ENCODE assay signal across 21 cellular contexts in genomic region chr2:57880967-57881366, GRCh38.
DNase-seq lines count a peak whose midpoint lies in the region; TF ChIP-seq lines count a peak whose summit lies in the region.
"Had no signal": no experiment of that assay in that cellular context is flagged by ENCODE, and none has a peak within 500 bp of the region (broad histone marks: within the 10 kb centered on the region; RNA-seq: fewer than 3 reads in every experiment).

No MANE protein-coding gene starts in this region.

- H3K36me3 ChIP-seq in adipocyte (ENCODE audit: control insufficient read depth, insufficient read depth, low read length, severe bottlenecking) (no peaks in the 10 kb centered on the region), uterus (no peaks in the 10 kb centered on the region), esophagus squamous epithelium (no peaks in the 10 kb centered on the region)
- H3K36me3 ChIP-seq: ascending aorta had no signal

- H3K4me3 ChIP-seq in adipocyte (ENCODE audit: low read length) (peak overlapping the region; percentile 72), uterus (no peak overlapping the region), esophagus squamous epithelium (no peak overlapping the region)
- H3K4me3 ChIP-seq: ascending aorta had no signal

- intact Hi-C loops in uterus (cut with DNase I; ENCODE audit: low total_unique reads) (no loop called here), esophagus squamous epithelium (cut with DNase I) (no loop called here)

- H3K4me1 ChIP-seq in adipocyte (ENCODE audit: control insufficient read depth, insufficient read depth, low read length) (peaks cover 72% of the 10 kb centered on the region), uterus (peaks cover 0 to 3% of the 10 kb centered on the region in 2 donors), esophagus squamous epithelium (no peaks in the 10 kb centered on the region)
- H3K4me1 ChIP-seq: ascending aorta had no signal

- peak; percentile 27 for DNase-seq in NCI-H2196 (lab: John Stamatoyannopoulos, UW; ENCODE audit: unreplicated experiment)
- DNase-seq in NCI-H2196 treated with DMSO at 0.1 percent for 48 hours (lab: John Stamatoyannopoulos, UW; ENCODE audit: unreplicated experiment), result no peak
- DNase-seq in NCI-H2081 treated with DMSO at 0.1 percent for 48 hours (lab: John Stamatoyannopoulos, UW), result peak; percentile 47
- no peak for DNase-seq in adipocyte (ENCODE audit: low read depth)
- DNase-seq in uterus, result no peak
- no peak for DNase-seq in effector CD8-positive, alpha-beta T cell (lab: John Stamatoyannopoulos, UW)
- no peak for DNase-seq in esophagus squamous epithelium (lab: John Stamatoyannopoulos, UW)
- no peak for DNase-seq in activated gamma-delta T cell (lab: John Stamatoyannopoulos, UW)
- DNase-seq: activated naive CD4-positive, alpha-beta T cell; activated T-cell treated with anti-CD3 and anti-CD28 coated beads for 4 hours; CD4-positive, alpha-beta memory T cell; effector memory CD8-positive, alpha-beta T cell; EL; glutamatergic neuron; HCEC 1CT; Karpas-422; NCI-H1694 treated with DMSO at 0.1 percent for 48 hours; retina; SIG-M5; stimulated activated CD4-positive, alpha-beta T cell treated with anti-CD3 and anti-CD28 coated beads, Interleukin-12 subunit alpha, Interleukin-12 subunit beta, amount 100 ng/mL, for 4 hours had no signal

- TF ChIP-seq POLR2A in uterus (IDR thresholded peaks at IDR 0.05), result no peak
- no peak for TF ChIP-seq POLR2A in esophagus squamous epithelium (IDR thresholded peaks at IDR 0.05)

- 75 to 78% methylated on average over 5 of the region's 5 CpGs for WGBS in esophagus squamous epithelium, 2 donors

- H3K9ac ChIP-seq in adipocyte (ENCODE audit: low read length), result peak overlapping the region; percentile 77

- H3K27me3 ChIP-seq in adipocyte (replicated peaks; ENCODE audit: control insufficient read depth, insufficient read depth, low read length) (no peaks in the 10 kb centered on the region), uterus (no peaks in the 10 kb centered on the region), esophagus squamous epithelium (no peaks in the 10 kb centered on the region)
- H3K27me3 ChIP-seq: ascending aorta had no signal

- H3K27ac ChIP-seq in uterus (peak overlapping the region; percentile 51 to 60), esophagus squamous epithelium (no peak overlapping the region)
- H3K27ac ChIP-seq: ascending aorta had no signal

- H3K9me3 ChIP-seq in adipocyte (ENCODE audit: control insufficient read depth, low read length) (no peaks in the 10 kb centered on the region), uterus (no peaks in the 10 kb centered on the region), esophagus squamous epithelium (no peaks in the 10 kb centered on the region)
- H3K9me3 ChIP-seq: ascending aorta had no signal

- no peak for TF ChIP-seq CTCF in uterus (IDR thresholded peaks at IDR 0.05)
- no peak for TF ChIP-seq CTCF in esophagus squamous epithelium (IDR thresholded peaks at IDR 0.05)

Comparison
In these comparisons a context has a peak if more than half of its experiments do, and no peak if none do; other contexts are left out.
1. DNase-seq: peak in NCI-H2196 (single experiment) and NCI-H2081 treated with DMSO at 0.1 percent for 48 hours (single experiment); none in NCI-H2196 treated with DMSO at 0.1 percent for 48 hours (single experiment), adipocyte (single experiment), uterus (0 of 2), effector CD8-positive, alpha-beta T cell (single experiment), esophagus squamous epithelium (single experiment) and activated gamma-delta T cell (single experiment).
2. H3K27ac ChIP-seq: peak in uterus (2 of 2); none in esophagus squamous epithelium (0 of 4).